ENCODE assay signal across 18 cellular contexts in genomic region chr5:5372930-5373329, GRCh38. TPM values are rescaled to one million over a fixed set of nuclear protein-coding genes. Genes with fewer than 3 reads are reported as not detected.
DNase-seq lines count a peak whose midpoint lies in the region; ATAC-seq, FAIRE-seq and TF ChIP-seq lines count a peak whose summit lies in the region.
"Had no signal": no experiment of that assay in that cellular context is flagged by ENCODE, and none has a peak within 500 bp of the region (broad histone marks: within the 10 kb centered on the region; RNA-seq: fewer than 3 reads in every experiment).

No MANE protein-coding gene starts in this region.

- no peaks in the 10 kb centered on the region for H3K79me2 ChIP-seq in K562 (ENCODE audit: control insufficient read depth, insufficient read depth, low read length)

- no peak for ATAC-seq in K562
- no peak for ATAC-seq in psoas muscle
- ATAC-seq in GM21381 (IDR thresholded peaks at IDR 0.05; ENCODE audit: unreplicated experiment): no peak
- ATAC-seq: CD8-positive, alpha-beta T cell; HCT116 had no signal

- TF ChIP-seq POLR2A in K562 (conservative IDR thresholded peaks at IDR 0.05) (no peak), suprapubic skin (IDR thresholded peaks at IDR 0.05) (no peak)

- FAIRE-seq in K562 (lab: Jason Lieb, UNC): no peak
- FAIRE-seq: G401.6, GM12892 had no signal

- in situ Hi-C loops in K562 (cut with MboI): no loop called here

- H3K36me3 ChIP-seq in K562 (ENCODE audit: control insufficient read depth, insufficient read depth, low read length) (no peaks in the 10 kb centered on the region), psoas muscle (ENCODE audit: insufficient read depth in 1 of 2, low read depth in 1 of 2) (no peaks in the 10 kb centered on the region), suprapubic skin (no peaks in the 10 kb centered on the region)

- H3K4me1 ChIP-seq in K562 (replicated peaks in 1 of 2; ENCODE audit: control insufficient read depth in 2 of 2, insufficient read depth in 2 of 2, low read length in 2 of 2) (peaks cover 0 to 17% of the 10 kb centered on the region in 2 experiments; a peak in 3 of 5 replicates), psoas muscle (no peaks in the 10 kb centered on the region), suprapubic skin (peaks cover 3% of the 10 kb centered on the region)
- H3K4me1 ChIP-seq: Caco-2 had no signal

- POLR2A ChIA-PET in K562 (lab: Yijun Ruan, JAX): interaction anchor here (2.0 kb wide), 1 partner anchor 9 kb away, joined by 10 read pairs; no protein-coding TSS in a partner anchor

- WGBS in K562 (ENCODE audit: insufficient coverage, low coverage, missing lambda C conversion rate): 12% methylated on average over 10 of the region's 10 CpGs
- WGBS in psoas muscle, 3 donors: 50 to 64% (median 53%) methylated on average over 10 of the region's 10 CpGs
- 70% methylated on average over 10 of the region's 10 CpGs for WGBS in suprapubic skin

- TF ChIP-seq EP300 in K562 (IDR thresholded peaks at IDR 0.05; ENCODE audit: low read length) (no peak), suprapubic skin (IDR thresholded peaks at IDR 0.05) (no peak)

- H3K27me3 ChIP-seq in K562 (ENCODE audit: control insufficient read depth in 2 of 2, insufficient read depth in 2 of 2, low read length in 2 of 2) (peaks cover 0 to 5% of the 10 kb centered on the region in 2 experiments; a peak in 1 of 5 replicates), psoas muscle (ENCODE audit: insufficient read depth in 3 of 3, low read length in 2 of 3) (no peaks in the 10 kb centered on the region), suprapubic skin (no peaks in the 10 kb centered on the region)

- no peak overlapping the region for H3K9ac ChIP-seq in K562 (ENCODE audit: insufficient read depth in 1 of 2, low read depth in 2 of 2, low read length in 2 of 2)

- H3K27ac ChIP-seq in K562 (ENCODE audit: extremely low read depth, low read depth, low read length): no peak overlapping the region
- peak overlapping the region; percentile 23 for H3K27ac ChIP-seq in psoas muscle
- H3K27ac ChIP-seq in suprapubic skin: peak overlapping the region; percentile 43
- H3K27ac ChIP-seq: C4-2B had no signal

- peak overlapping the region; percentile 43; the same call in 1 of the 2 replicates for H2AFZ ChIP-seq in K562 (ENCODE audit: low read depth, low read length)
- H2AFZ ChIP-seq: GM23338 had no signal

- H3K4me3 ChIP-seq in K562 (no peak overlapping the region), psoas muscle (no peak overlapping the region), suprapubic skin (no peak overlapping the region)
- H3K4me3 ChIP-seq: GM23338 had no signal

- H3K9me3 ChIP-seq in K562 (replicated peaks; ENCODE audit: control insufficient read depth, insufficient read depth, low read depth, low read length) (no peaks in the 10 kb centered on the region), psoas muscle (no peaks in the 10 kb centered on the region), suprapubic skin (no peaks in the 10 kb centered on the region)
- H3K9me3 ChIP-seq: Caco-2 had no signal

- H3K9me1 ChIP-seq in K562 (ENCODE audit: control insufficient read depth, insufficient read depth, low read length): no peaks in the 10 kb centered on the region

- CTCF ChIA-PET in K562 (lab: Yijun Ruan, JAX; ENCODE audit: low intra/inter-chr PET ratio): no interaction called here

- DNase-seq in K562 (ENCODE audit: extremely low read depth in 1 of 4, low spot score in 3 of 4): no peak
- no peak for DNase-seq in psoas muscle
- DNase-seq in suprapubic skin (ENCODE audit: low spot score in 2 of 2): no peak
- no peak for DNase-seq in HUDEP-2 (lab: John Stamatoyannopoulos, UW; ENCODE audit: unreplicated experiment in 76 of 76)
- no peak for DNase-seq in mesenteric fat pad (ENCODE audit: low spot score)
- DNase-seq: Caco-2; CD4-positive, CD25-positive, alpha-beta regulatory T cell; CD8-positive, alpha-beta T cell; DMS153; DND-41; H9; HFFc6 had no signal

- intact Hi-C loops in K562 (cut with micrococcal nuclease): no loop called here
- intact Hi-C loops in psoas muscle (cut with DNase I): no loop called here

- TF ChIP-seq CTCF in K562 (IDR thresholded peaks at IDR 0.05 in 2 of 3, conservative IDR thresholded peaks at IDR 0.05 in 1 of 3; ENCODE audit: insufficient read depth in 2 of 3, low read depth in 1 of 3, low read length in 3 of 3) (no peak), psoas muscle (IDR thresholded peaks at IDR 0.05) (no peak), suprapubic skin (IDR thresholded peaks at IDR 0.05) (no peak)

- no peak overlapping the region for H3K4me2 ChIP-seq in K562 (ENCODE audit: insufficient read depth, low read length)
- H3K4me2 ChIP-seq: GM23338 had no signal

- no peaks in the 10 kb centered on the region for H4K20me1 ChIP-seq in K562 (replicated peaks; ENCODE audit: control insufficient read depth, insufficient read depth, low read length)

- no peak for TF ChIP-seq RAD21 in K562 (CRISPR knock-in tag; conservative IDR thresholded peaks at IDR 0.05 in 1 of 2, IDR thresholded peaks at IDR 0.05 in 1 of 2)

- no TSS peak for BruUV-seq in K562 (replicated peaks; lab: Mats Ljungman, UMichigan)

TF ChIP-seq in K562, 482 proteins besides CTCF, POLR2A, EP300 and RAD21 (continues in another document):
- TF ChIP-seq PHF21A (IDR thresholded peaks at IDR 0.05; ENCODE audit: borderline replicate concordance, low read depth) (no peak), L3MBTL2 (IDR thresholded peaks at IDR 0.05) (peak; percentile 71), CREB1 (IDR thresholded peaks at IDR 0.05) (no peak), CREB1 (CRISPR knock-in tag; IDR thresholded peaks at IDR 0.05) (peak; percentile 29; the same call in 1 of the 2 replicates), ZNF511 (CRISPR knock-in tag; IDR thresholded peaks at IDR 0.05) (peak; percentile 92; the same call in 1 of the 2 replicates), ZNF518B (CRISPR knock-in tag; IDR thresholded peaks at IDR 0.05) (no peak), ATF1 (CRISPR knock-in tag; IDR thresholded peaks at IDR 0.05) (no peak), ATF1 (tag; IDR thresholded peaks at IDR 0.05) (no peak), ZNF121 (CRISPR knock-in tag; conservative IDR thresholded peaks at IDR 0.05) (no peak)

RNA-seq across cellular contexts. Expression of gene ICE1, which starts 49.5 kb away (rescaled TPM):
- 19.3 and 80.1 TPM in 2 replicates for total RNA-seq in K562 (2011; cell fraction: chromatin; rRNA removed; ENCODE audit: low replicate concordance)
- 13.0 and 20.4 TPM in 2 replicates for total RNA-seq in K562 (2011; cell fraction: nucleolus; rRNA removed)
- 35.6 and 41.7 TPM in 2 replicates for total RNA-seq in K562 (2011; cell fraction: nucleoplasm; rRNA removed)
- total RNA-seq in K562 (2014; rRNA removed) (19.1 and 21.3 TPM in 2 replicates), K562 (2014; rRNA removed; fragmentation: Illumina TruSeq; extraction: Trizol) (40.9 and 44.6 TPM in 2 replicates), K562 (2015; rRNA removed; fragmentation: Illumina TruSeq; extraction: Trizol) (46.1 and 47.4 TPM in 2 replicates), K562 (2021) (31.3 and 33.2 TPM in 2 replicates), psoas muscle (10 to 100 TPM; 25.2 to 33.6 (median 29.6) TPM), suprapubic skin (10 to 100 TPM; 17.6 to 27.4 (median 24.1) TPM), mesenteric fat pad (26.5 TPM)
- polyA plus RNA-seq in K562 (2011; rRNA removed) (18.5 and 28.2 TPM in 2 replicates), K562 (2014; fragmentation: Illumina TruSeq; extraction: Trizol) (26.9 and 33.6 TPM in 2 replicates), K562 (2014; fragmentation: Nextera tagmentation; extraction: Ambion mirVana) (1 to 10 TPM; 4.9 to 8.5 TPM), K562 (2014; rRNA removed) (20.8 and 21.3 TPM in 2 replicates), psoas muscle (10 to 100 TPM in 2 of 3 donors, 1 to 10 TPM in 1; 9.9 to 26.4 (median 15.7) TPM)
- 8.7 and 12.1 TPM in 2 replicates for polyA plus RNA-seq in K562 (2011; cell fraction: cytosol; rRNA removed)
- polyA plus RNA-seq in K562 (2011; cell fraction: nucleus; rRNA removed): 25.9 and 29.4 TPM in 2 replicates
- polyA plus RNA-seq in K562 (2012): 12.7 and 17.1 TPM in 2 replicates
- polyA minus RNA-seq in K562 (2011; rRNA and poly(A)+ RNA removed): 75.3 and 75.8 TPM in 2 replicates
- 21.0 and 26.1 TPM in 2 replicates for polyA minus RNA-seq in K562 (2011; cell fraction: cytosol; rRNA and poly(A)+ RNA removed)
- polyA minus RNA-seq in K562 (2011; cell fraction: nucleus; rRNA and poly(A)+ RNA removed): 56.4 and 83.1 TPM in 2 replicates
